Comparison of ENCODE assay signal across 10 cellular contexts in genomic region chr6:137709424-137710281, GRCh38.
DNase-seq lines count a peak whose midpoint lies in the region; ATAC-seq, FAIRE-seq and TF ChIP-seq lines count a peak whose summit lies in the region.
"Had no signal": no experiment of that assay in that cellular context is flagged by ENCODE, and none has a peak within 500 bp of the region (broad histone marks: within the 10 kb centered on the region; RNA-seq: fewer than 3 reads in every experiment).

No MANE protein-coding gene starts in this region.

- DNase-seq in AG04450 (ENCODE audit: low read depth, low spot score) (no peak), GM18507 (ENCODE audit: extremely low spot score, insufficient read length, low read depth) (no peak), fibroblast of mammary gland (ENCODE audit: low read depth) (peak; percentile 79), GM20000 (ENCODE audit: low spot score) (no peak), NCI-H510A (lab: John Stamatoyannopoulos, UW) (no peak), stomach (no peak)
- DNase-seq in activated T-cell treated with anti-CD3 and anti-CD28 coated beads, Interleukin-2, amount 50 U/mL, for 72 hours, result peak; percentile 49 to 54
- DNase-seq: activated gamma-delta T cell treated with Interleukin-2 at 50 U/mL for 16 hours, thyroid gland had no signal

- TF ChIP-seq CTCF in AG04450 (IDR thresholded peaks at IDR 0.05; ENCODE audit: low read depth, low read length), result 0 out of 2 replicates have a peak, but pooled peaks have one; percentile 1
- no peak for TF ChIP-seq CTCF in fibroblast of mammary gland (conservative IDR thresholded peaks at IDR 0.05; ENCODE audit: control insufficient read depth, insufficient read depth, low read depth, low read length)
- no peak for TF ChIP-seq CTCF in GM20000 (IDR thresholded peaks at IDR 0.05; ENCODE audit: extremely low read depth, missing control alignments)
- TF ChIP-seq CTCF in stomach (IDR thresholded peaks at IDR 0.05), result no peak

- H3K9me3 Mint-ChIP-seq in activated T-cell treated with anti-CD3 and anti-CD28 coated beads, Interleukin-2, amount 50 U/mL, for 72 hours, result peaks cover 13 to 18% of the 10 kb centered on the region in 2 donors

- H3K4me3 ChIP-seq in AG04450 (ENCODE audit: low read depth, low read length) (no peak overlapping the region), fibroblast of mammary gland (ENCODE audit: control insufficient read depth, low read depth, low read length) (no peak overlapping the region), stomach (no peak overlapping the region)
- H3K4me3 ChIP-seq: thyroid gland had no signal

- intact Hi-C loops in stomach (cut with DNase I; ENCODE audit: low total_unique reads), result loop anchor here (5.0 kb wide), 2 partner anchors 163 to 233 kb away; no protein-coding TSS in a partner anchor

- FAIRE-seq in GM18507 (lab: Jason Lieb, UNC), result peak; percentile 66

- peaks cover 11 to 19% of the 10 kb centered on the region in 2 donors for H3K36me3 Mint-ChIP-seq in activated T-cell treated with anti-CD3 and anti-CD28 coated beads, Interleukin-2, amount 50 U/mL, for 72 hours (ENCODE audit: insufficient read depth in 2 of 2)

- H3K27me3 Mint-ChIP-seq in activated T-cell treated with anti-CD3 and anti-CD28 coated beads, Interleukin-2, amount 50 U/mL, for 72 hours (ENCODE audit: low read depth), result no peaks in the 10 kb centered on the region

- no peaks in the 10 kb centered on the region for H3K27me3 ChIP-seq in AG04450 (ENCODE audit: control insufficient read depth, insufficient read depth, low read length)
- H3K27me3 ChIP-seq in stomach, result no peaks in the 10 kb centered on the region
- H3K27me3 ChIP-seq: thyroid gland had no signal

- H3K4me3 Mint-ChIP-seq in activated T-cell treated with anti-CD3 and anti-CD28 coated beads, Interleukin-2, amount 50 U/mL, for 72 hours, result peak overlapping the region; percentile 22 to 44

- H3K36me3 ChIP-seq in stomach, result no peaks in the 10 kb centered on the region
- H3K36me3 ChIP-seq: thyroid gland had no signal

- POLR2A ChIA-PET in AG04450 (lab: Yijun Ruan, JAX), result interaction anchor here (0.7 kb wide), 1 partner anchor 157 kb away, joined by 3 read pairs; the partner anchor contains the start of gene TNFAIP3

- CTCF ChIA-PET in AG04450 (lab: Charles Lee), result interaction anchor here (0.6 to 2.8 kb wide), 8 partner anchors 16 to 266 kb away, joined by 3 to 50 read pairs (median 14); partner anchors contain the start of gene TNFAIP3

- TF ChIP-seq POLR2A in stomach (IDR thresholded peaks at IDR 0.05), result no peak

- H3K4me1 ChIP-seq in stomach, result peaks cover 7 to 30% (median 22%) of the 10 kb centered on the region in 4 donors

- H3K9me3 ChIP-seq in AG04450 (ENCODE audit: control insufficient read depth, insufficient read depth, low read length) (no peaks in the 10 kb centered on the region), stomach (no peaks in the 10 kb centered on the region)
- H3K9me3 ChIP-seq: thyroid gland had no signal

- no peak for TF ChIP-seq EP300 in stomach (IDR thresholded peaks at IDR 0.05)

- peak overlapping the region; percentile 47 for H3K27ac ChIP-seq in AG04450 (ENCODE audit: low read depth, low read length)
- no peak overlapping the region for H3K27ac ChIP-seq in stomach
- H3K27ac ChIP-seq: thyroid gland had no signal

- H3K4me1 Mint-ChIP-seq in activated T-cell treated with anti-CD3 and anti-CD28 coated beads, Interleukin-2, amount 50 U/mL, for 72 hours (ENCODE audit: low read depth), result peaks cover 79% of the 10 kb centered on the region

- ATAC-seq in activated T-cell treated with anti-CD3 and anti-CD28 coated beads, Interleukin-2, amount 50 U/mL, for 72 hours (replicated peaks in 1 of 2), result peak; percentile 50 to 63
- ATAC-seq in GM19467 (IDR thresholded peaks at IDR 0.05; ENCODE audit: unreplicated experiment), result no peak

- WGBS in stomach, 5 donors, result 82 to 94% (median 88%) methylated on average over 7 of the region's 7 CpGs

- peak overlapping the region; percentile 90 for H3K27ac Mint-ChIP-seq in activated T-cell treated with anti-CD3 and anti-CD28 coated beads, Interleukin-2, amount 50 U/mL, for 72 hours

Comparison
In these comparisons a context has a peak if more than half of its experiments do, and no peak if none do; other contexts are left out.
1. DNase-seq: peak in activated T-cell treated with anti-CD3 and anti-CD28 coated beads, Interleukin-2, amount 50 U/mL, for 72 hours (2 of 2) and fibroblast of mammary gland (single experiment); none in AG04450 (single experiment), GM18507 (single experiment), GM20000 (single experiment), NCI-H510A (single experiment) and stomach (single experiment).